ENCODE assay signal across 17 cellular contexts in the genomic region with DNA sequence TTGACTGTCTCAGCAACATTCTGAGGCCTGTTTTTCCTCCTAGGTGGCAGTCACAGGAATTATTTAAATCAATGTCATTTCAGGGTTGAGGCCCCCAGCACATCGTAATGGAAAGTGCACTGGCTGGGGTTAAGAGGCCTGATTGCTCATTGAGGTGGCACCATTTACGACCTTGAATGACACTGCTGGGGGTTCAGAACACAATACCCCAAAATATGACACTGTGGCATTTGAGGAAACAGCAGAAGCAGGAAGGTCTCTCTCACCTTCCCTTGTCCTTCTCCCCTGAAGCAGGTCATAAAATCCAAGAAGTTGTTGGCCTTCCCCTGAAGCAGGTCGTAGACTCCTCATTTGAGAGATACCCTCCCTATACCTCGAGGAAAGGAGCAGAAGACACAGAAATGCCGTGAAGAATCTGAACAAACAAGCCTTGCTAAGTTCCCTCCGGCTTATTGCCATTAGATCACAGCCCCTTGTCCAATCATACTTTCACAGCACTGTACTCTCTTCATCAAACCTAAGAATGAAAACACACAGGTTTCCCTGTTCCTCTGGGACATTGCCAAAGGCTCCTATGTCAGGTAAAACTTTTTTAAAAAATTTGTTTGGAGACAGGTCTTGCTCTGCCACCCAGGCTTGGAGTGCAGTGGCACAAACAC.
DNase-seq lines count a peak whose midpoint lies in the region; ATAC-seq and TF ChIP-seq lines count a peak whose summit lies in the region.
"Had no signal": no experiment of that assay in that cellular context is flagged by ENCODE, and none has a peak within 500 bp of the region (broad histone marks: within the 10 kb centered on the region; RNA-seq: fewer than 3 reads in every experiment).

No MANE protein-coding gene starts in this region.

- peak overlapping the region; percentile 96 for H3K27ac Mint-ChIP-seq in CD4-positive, alpha-beta T cell
- no peak overlapping the region for H3K27ac Mint-ChIP-seq in activated CD4-positive, alpha-beta memory T cell treated with anti-CD3 and anti-CD28 coated beads for 36 hours
- H3K27ac Mint-ChIP-seq in natural killer cell: peak overlapping the region; percentile 91
- H3K27ac Mint-ChIP-seq: H9 had no signal

- no peaks in the 10 kb centered on the region for H3K36me3 Mint-ChIP-seq in CD4-positive, alpha-beta T cell (ENCODE audit: low read depth)
- H3K36me3 Mint-ChIP-seq in activated CD4-positive, alpha-beta memory T cell treated with anti-CD3 and anti-CD28 coated beads for 36 hours: no peaks in the 10 kb centered on the region
- H3K36me3 Mint-ChIP-seq in natural killer cell: no peaks in the 10 kb centered on the region

- no peak for TF ChIP-seq POLR2A in GM18505 (IDR thresholded peaks at IDR 0.05; ENCODE audit: borderline replicate concordance, extremely low read depth, insufficient read depth, insufficient read length)

- H3K9me3 Mint-ChIP-seq in CD4-positive, alpha-beta T cell: no peaks in the 10 kb centered on the region
- no peaks in the 10 kb centered on the region for H3K9me3 Mint-ChIP-seq in activated CD4-positive, alpha-beta memory T cell treated with anti-CD3 and anti-CD28 coated beads for 36 hours
- no peaks in the 10 kb centered on the region for H3K9me3 Mint-ChIP-seq in natural killer cell
- H3K9me3 Mint-ChIP-seq: H9 had no signal

- H3K4me3 ChIP-seq in BE2C (ENCODE audit: low read depth, low read length): no peak overlapping the region
- H3K4me3 ChIP-seq: thoracic aorta had no signal

- no peaks in the 10 kb centered on the region for H3K36me3 ChIP-seq in BE2C
- H3K36me3 ChIP-seq: thoracic aorta had no signal

- H3K4me3 Mint-ChIP-seq in CD4-positive, alpha-beta T cell: peak overlapping the region; percentile 23
- no peak overlapping the region for H3K4me3 Mint-ChIP-seq in activated CD4-positive, alpha-beta memory T cell treated with anti-CD3 and anti-CD28 coated beads for 36 hours
- H3K4me3 Mint-ChIP-seq in natural killer cell: peak overlapping the region; percentile 84

- no peaks in the 10 kb centered on the region for H3K27me3 ChIP-seq in CD4-positive, alpha-beta T cell (ENCODE audit: control insufficient read depth, insufficient read depth, low read length)
- H3K27me3 ChIP-seq in BE2C: no peaks in the 10 kb centered on the region

- peak overlapping the region; percentile 88 for H3K27ac ChIP-seq in CD4-positive, alpha-beta T cell (ENCODE audit: low read depth, low read length)
- H3K27ac ChIP-seq: thoracic aorta had no signal

- peaks cover 60% of the 10 kb centered on the region for H3K4me1 Mint-ChIP-seq in CD4-positive, alpha-beta T cell (ENCODE audit: low read depth)
- H3K4me1 Mint-ChIP-seq in activated CD4-positive, alpha-beta memory T cell treated with anti-CD3 and anti-CD28 coated beads for 36 hours (ENCODE audit: low read depth): peaks cover 60% of the 10 kb centered on the region
- H3K4me1 Mint-ChIP-seq in natural killer cell: peaks cover 71 to 73% of the 10 kb centered on the region in 2 donors

- no peaks in the 10 kb centered on the region for H3K9me3 ChIP-seq in CD4-positive, alpha-beta T cell (ENCODE audit: control insufficient read depth, low read length)
- no peaks in the 10 kb centered on the region for H3K9me3 ChIP-seq in BE2C
- H3K9me3 ChIP-seq: thoracic aorta had no signal

- DNase-seq in CD4-positive, alpha-beta T cell: no peak
- peak; percentile 19 for DNase-seq in GM10266 (ENCODE audit: extremely low spot score)
- peak; percentile 53 for DNase-seq in activated CD4-positive, alpha-beta memory T cell treated with anti-CD3 and anti-CD28 coated beads for 36 hours
- DNase-seq in natural killer cell: no peak
- DNase-seq in NCI-H345 treated with DMSO at 0.1 percent for 48 hours (lab: John Stamatoyannopoulos, UW; ENCODE audit: unreplicated experiment): no peak
- no peak for DNase-seq in BE2C
- DNase-seq in KG1 (lab: John Stamatoyannopoulos, UW): no peak
- DNase-seq: amniotic stem cell, cerebellar nuclear complex, DMS79, kidney, NCI-H146, NCI-H510A treated with DMSO at 0.1 percent for 48 hours, SHP77 had no signal

- CTCF ChIA-PET in CD4-positive, alpha-beta T cell (lab: Charles Lee): interaction anchor here (1.2 to 4.0 kb wide), 5 partner anchors 20 to 260 kb away, joined by 3 to 48 read pairs (median 4); no protein-coding TSS in a partner anchor
- CTCF ChIA-PET in activated CD4-positive, alpha-beta memory T cell treated with anti-CD3 and anti-CD28 coated beads for 36 hours (lab: Charles Lee): interaction anchor here (0.6 to 8.1 kb wide), 11 partner anchors 18 to 331 kb away, joined by 3 to 203 read pairs (median 13); no protein-coding TSS in a partner anchor

- H3K27me3 Mint-ChIP-seq in CD4-positive, alpha-beta T cell: no peaks in the 10 kb centered on the region
- H3K27me3 Mint-ChIP-seq in activated CD4-positive, alpha-beta memory T cell treated with anti-CD3 and anti-CD28 coated beads for 36 hours: no peaks in the 10 kb centered on the region
- H3K27me3 Mint-ChIP-seq in natural killer cell (ENCODE audit: low read depth in 2 of 2): no peaks in the 10 kb centered on the region

- H3K4me1 ChIP-seq in BE2C: peaks cover 4% of the 10 kb centered on the region; the same call in 1 of the 2 replicates

- POLR2A ChIA-PET in CD4-positive, alpha-beta T cell (lab: Charles Lee): interaction anchor here (2.1 to 3.6 kb wide), 5 partner anchors 9 to 70 kb away, joined by 13 to 50 read pairs (median 30); a partner anchor contains a TSS
- POLR2A ChIA-PET in activated CD4-positive, alpha-beta memory T cell treated with anti-CD3 and anti-CD28 coated beads for 36 hours (lab: Charles Lee): no interaction called here

- ATAC-seq in CD4-positive, alpha-beta T cell (ENCODE audit: poor library complexity): no peak
- no peak for ATAC-seq in natural killer cell
- ATAC-seq in GM18505 (IDR thresholded peaks at IDR 0.05; ENCODE audit: unreplicated experiment): no peak

- TF ChIP-seq CTCF in CD4-positive, alpha-beta T cell (IDR thresholded peaks at IDR 0.05): no peak
- TF ChIP-seq CTCF in GM10266 (IDR thresholded peaks at IDR 0.05; ENCODE audit: control insufficient read depth, insufficient read depth, low read depth, missing control alignments) (no peak), natural killer cell (IDR thresholded peaks at IDR 0.05) (no peak), BE2C (IDR thresholded peaks at IDR 0.05; ENCODE audit: low read depth, low read length) (no peak)

- intact Hi-C loops in CD4-positive, alpha-beta T cell (cut with DNase I, micrococcal nuclease): loop anchor here (2.0 to 5.0 kb wide), 3 partner anchors 45 to 387 kb away; no protein-coding TSS in a partner anchor
- intact Hi-C loops in activated CD4-positive, alpha-beta memory T cell treated with anti-CD3 and anti-CD28 coated beads for 36 hours (cut with micrococcal nuclease): loop anchor here (2.0 kb wide), 2 partner anchors 131 to 199 kb away; no protein-coding TSS in a partner anchor
- intact Hi-C loops in natural killer cell (cut with micrococcal nuclease): loop anchor here (2.0 kb wide), 1 partner anchor 31 kb away; no protein-coding TSS in a partner anchor

Comparison
In these comparisons a context has a peak if more than half of its experiments do, and no peak if none do; other contexts are left out.
1. DNase-seq: peak in GM10266 (single experiment) and activated CD4-positive, alpha-beta memory T cell treated with anti-CD3 and anti-CD28 coated beads for 36 hours (single experiment); none in CD4-positive, alpha-beta T cell (0 of 10), natural killer cell (single experiment), NCI-H345 treated with DMSO at 0.1 percent for 48 hours (single experiment), BE2C (single experiment) and KG1 (single experiment).